ENCODE assay signal across 20 cellular contexts in genomic region chr2:38700113-38700780, GRCh38. TPM values are rescaled to one million over a fixed set of nuclear protein-coding genes. Genes with fewer than 3 reads are reported as not detected.
A peak's percentile ranks its signal among the peaks of the same experiment; 100 is the strongest.
DNase-seq lines count a peak whose midpoint lies in the region; ATAC-seq and TF ChIP-seq lines count a peak whose summit lies in the region.
"Had no signal": no experiment of that assay in that cellular context is flagged by ENCODE, and none has a peak within 500 bp of the region (broad histone marks: within the 10 kb centered on the region; RNA-seq: fewer than 3 reads in every experiment).

No MANE protein-coding gene starts in this region.

- peaks cover 14% of the 10 kb centered on the region for H3K4me1 ChIP-seq in mucosa of descending colon (ENCODE audit: low read depth)

- DNase-seq in activated CD4-positive, alpha-beta T cell treated with anti-CD3 and anti-CD28 coated beads, Interleukin-2, amount 10 ng/mL, durations not matched to agents 7 days and 5 days, result no peak
- no peak for DNase-seq in activated CD4-positive, alpha-beta T cell treated with anti-CD3 and anti-CD28 coated beads for 48 hours
- DNase-seq in HFFc6 (no peak), mucosa of descending colon (peak in 1 of 3 donors; percentile 14), amygdala (lab: John Stamatoyannopoulos, UW) (no peak), activated gamma-delta T cell (lab: John Stamatoyannopoulos, UW) (no peak), NCI-H1092 (lab: John Stamatoyannopoulos, UW) (no peak)
- no peak for DNase-seq in activated T-helper 1 cell treated with anti-CD3 and anti-CD28 coated beads, Interleukin-12 subunit alpha, Interleukin-12 subunit beta, Interleukin-2, Interleukin-4 antibody, amounts not matched to agents 30 ng/mL and 10 ng/mL and 1 ng/mL, durations not matched to agents 14 hours and 24 hours and 36 hours (ENCODE audit: low spot score)
- DNase-seq: DMS153; effector CD4-positive, alpha-beta T cell; GDM1; GM23248; KG1; midbrain; NCI-H526; SIG-M5; stimulated activated CD4-positive, alpha-beta T cell treated with anti-CD3 and anti-CD28 coated beads, Interleukin-12 subunit alpha, Interleukin-12 subunit beta, amount 100 ng/mL, for 4 hours; stimulated activated CD8-positive, alpha-beta memory T cell treated with anti-CD3 and anti-CD28 coated beads, Interleukin-4, amount 100 ng/mL, for 48 hours had no signal

- POLR2A ChIA-PET in activated CD4-positive, alpha-beta T cell treated with anti-CD3 and anti-CD28 coated beads, Interleukin-2, amount 10 ng/mL, durations not matched to agents 7 days and 5 days (lab: Charles Lee), result no interaction called here

- ATAC-seq in mucosa of descending colon, result peak; percentile 45
- ATAC-seq: A549 had no signal

- peak overlapping the region; percentile 81 for H3K27ac Mint-ChIP-seq in activated CD4-positive, alpha-beta T cell treated with anti-CD3 and anti-CD28 coated beads, Interleukin-2, amount 10 ng/mL, durations not matched to agents 7 days and 5 days
- H3K27ac Mint-ChIP-seq in HFFc6, result peak overlapping the region; percentile 8; the same call in 1 of the 2 replicates
- H3K27ac Mint-ChIP-seq in activated T-helper 1 cell treated with anti-CD3 and anti-CD28 coated beads, Interleukin-12 subunit alpha, Interleukin-12 subunit beta, Interleukin-2, Interleukin-4 antibody, amounts not matched to agents 30 ng/mL and 10 ng/mL and 1 ng/mL, durations not matched to agents 14 hours and 24 hours and 36 hours, result peak overlapping the region; percentile 93

- H3K27me3 Mint-ChIP-seq in activated CD4-positive, alpha-beta T cell treated with anti-CD3 and anti-CD28 coated beads, Interleukin-2, amount 10 ng/mL, durations not matched to agents 7 days and 5 days, result no peaks in the 10 kb centered on the region
- H3K27me3 Mint-ChIP-seq in HFFc6 (ENCODE audit: insufficient read depth), result peaks cover 2% of the 10 kb centered on the region
- no peaks in the 10 kb centered on the region for H3K27me3 Mint-ChIP-seq in activated T-helper 1 cell treated with anti-CD3 and anti-CD28 coated beads, Interleukin-12 subunit alpha, Interleukin-12 subunit beta, Interleukin-2, Interleukin-4 antibody, amounts not matched to agents 30 ng/mL and 10 ng/mL and 1 ng/mL, durations not matched to agents 14 hours and 24 hours and 36 hours (ENCODE audit: insufficient read depth)

- intact Hi-C loops in activated T-helper 1 cell treated with anti-CD3 and anti-CD28 coated beads, Interleukin-12 subunit alpha, Interleukin-12 subunit beta, Interleukin-2, Interleukin-4 antibody, amounts not matched to agents 30 ng/mL and 10 ng/mL and 1 ng/mL, durations not matched to agents 14 hours and 24 hours and 36 hours (cut with micrococcal nuclease), result loop anchor here (1.0 to 2.0 kb wide), 6 partner anchors 9 to 97 kb away; no protein-coding TSS in a partner anchor
- intact Hi-C loops in mucosa of descending colon (cut with DNase I, micrococcal nuclease), result no loop called here

- no peaks in the 10 kb centered on the region for H3K36me3 ChIP-seq in mucosa of descending colon (ENCODE audit: low read depth)

- H3K4me1 Mint-ChIP-seq in activated CD4-positive, alpha-beta T cell treated with anti-CD3 and anti-CD28 coated beads, Interleukin-2, amount 10 ng/mL, durations not matched to agents 7 days and 5 days, result peaks cover 55% of the 10 kb centered on the region
- H3K4me1 Mint-ChIP-seq in HFFc6 (ENCODE audit: low read depth), result peaks cover 45% of the 10 kb centered on the region
- peaks cover 53% of the 10 kb centered on the region for H3K4me1 Mint-ChIP-seq in activated T-helper 1 cell treated with anti-CD3 and anti-CD28 coated beads, Interleukin-12 subunit alpha, Interleukin-12 subunit beta, Interleukin-2, Interleukin-4 antibody, amounts not matched to agents 30 ng/mL and 10 ng/mL and 1 ng/mL, durations not matched to agents 14 hours and 24 hours and 36 hours (ENCODE audit: low read depth)

- H3K9me3 Mint-ChIP-seq in activated CD4-positive, alpha-beta T cell treated with anti-CD3 and anti-CD28 coated beads, Interleukin-2, amount 10 ng/mL, durations not matched to agents 7 days and 5 days, result no peaks in the 10 kb centered on the region
- no peaks in the 10 kb centered on the region for H3K9me3 Mint-ChIP-seq in HFFc6
- H3K9me3 Mint-ChIP-seq in activated T-helper 1 cell treated with anti-CD3 and anti-CD28 coated beads, Interleukin-12 subunit alpha, Interleukin-12 subunit beta, Interleukin-2, Interleukin-4 antibody, amounts not matched to agents 30 ng/mL and 10 ng/mL and 1 ng/mL, durations not matched to agents 14 hours and 24 hours and 36 hours, result no peaks in the 10 kb centered on the region

- peaks cover 52% of the 10 kb centered on the region for H3K36me3 Mint-ChIP-seq in activated CD4-positive, alpha-beta T cell treated with anti-CD3 and anti-CD28 coated beads, Interleukin-2, amount 10 ng/mL, durations not matched to agents 7 days and 5 days (ENCODE audit: low read depth)
- H3K36me3 Mint-ChIP-seq in HFFc6 (ENCODE audit: low read depth), result peaks cover 3% of the 10 kb centered on the region
- H3K36me3 Mint-ChIP-seq in activated T-helper 1 cell treated with anti-CD3 and anti-CD28 coated beads, Interleukin-12 subunit alpha, Interleukin-12 subunit beta, Interleukin-2, Interleukin-4 antibody, amounts not matched to agents 30 ng/mL and 10 ng/mL and 1 ng/mL, durations not matched to agents 14 hours and 24 hours and 36 hours (ENCODE audit: low read depth), result peaks cover 30% of the 10 kb centered on the region

- H3K9me3 ChIP-seq in mucosa of descending colon, result no peaks in the 10 kb centered on the region

- H3K4me3 Mint-ChIP-seq in activated CD4-positive, alpha-beta T cell treated with anti-CD3 and anti-CD28 coated beads, Interleukin-2, amount 10 ng/mL, durations not matched to agents 7 days and 5 days, result peak overlapping the region; percentile 64
- no peak overlapping the region for H3K4me3 Mint-ChIP-seq in HFFc6
- H3K4me3 Mint-ChIP-seq in activated T-helper 1 cell treated with anti-CD3 and anti-CD28 coated beads, Interleukin-12 subunit alpha, Interleukin-12 subunit beta, Interleukin-2, Interleukin-4 antibody, amounts not matched to agents 30 ng/mL and 10 ng/mL and 1 ng/mL, durations not matched to agents 14 hours and 24 hours and 36 hours, result peak overlapping the region; percentile 62

- CTCF ChIA-PET in activated CD4-positive, alpha-beta T cell treated with anti-CD3 and anti-CD28 coated beads, Interleukin-2, amount 10 ng/mL, durations not matched to agents 7 days and 5 days (lab: Charles Lee), result interaction anchor here (1.2 kb wide), 1 partner anchor 8 kb away, joined by 3 read pairs; no protein-coding TSS in a partner anchor

- TF ChIP-seq CTCF in HFFc6 (IDR thresholded peaks at IDR 0.05) (no peak), mucosa of descending colon (IDR thresholded peaks at IDR 0.05) (no peak)

- H3K4me3 ChIP-seq in mucosa of descending colon, result no peak overlapping the region
- H3K4me3 ChIP-seq: A549; BLaER1 treated with 17β-estradiol and CSF1 and Interleukin-3, amounts not matched to agents 10 nM and 100 nM; GM23248 had no signal

RNA-seq across cellular contexts. Expression of gene GALM, which starts 34.3 kb away (rescaled TPM):
- total RNA-seq in activated CD4-positive, alpha-beta T cell treated with anti-CD3 and anti-CD28 coated beads, Interleukin-2, amount 10 ng/mL, durations not matched to agents 7 days and 5 days, result 10 to 100 TPM; 39.7 to 41.1 TPM
- 10 to 100 TPM in 1 of 6 experiments, 1 to 10 TPM in 5; 6.5 to 10.1 (median 9.1) TPM for total RNA-seq in HFFc6 (2021; fragmentation: NEBNext Ultra II Directional; extraction: Animal tissue kit (Norgen Biotek cat#: 25700))
- 77.0 and 78.4 TPM in 2 replicates for total RNA-seq in activated T-helper 1 cell treated with anti-CD3 and anti-CD28 coated beads, Interleukin-12 subunit alpha, Interleukin-12 subunit beta, Interleukin-2, Interleukin-4 antibody, amounts not matched to agents 30 ng/mL and 10 ng/mL and 1 ng/mL, durations not matched to agents 14 hours and 24 hours and 36 hours
- total RNA-seq in mucosa of descending colon, result 10 to 100 TPM; 27.0 to 62.7 (median 58.0) TPM

RNA-seq across cellular contexts. Expression of gene SRSF7, which starts 50.9 kb away (rescaled TPM):
- 100 to 1,000 TPM; 225 to 272 TPM for total RNA-seq in activated CD4-positive, alpha-beta T cell treated with anti-CD3 and anti-CD28 coated beads, Interleukin-2, amount 10 ng/mL, durations not matched to agents 7 days and 5 days
- total RNA-seq in HFFc6 (2021; fragmentation: NEBNext Ultra II Directional; extraction: Animal tissue kit (Norgen Biotek cat#: 25700)), result 100 to 1,000 TPM; 120 to 153 (median 147) TPM
- total RNA-seq in activated T-helper 1 cell treated with anti-CD3 and anti-CD28 coated beads, Interleukin-12 subunit alpha, Interleukin-12 subunit beta, Interleukin-2, Interleukin-4 antibody, amounts not matched to agents 30 ng/mL and 10 ng/mL and 1 ng/mL, durations not matched to agents 14 hours and 24 hours and 36 hours, result 417 and 422 TPM in 2 replicates
- total RNA-seq in mucosa of descending colon, result 100 to 1,000 TPM in 2 of 3 donors, 10 to 100 TPM in 1; 91.3 to 130 (median 113) TPM

Comparison
In these comparisons a context has a peak if more than half of its experiments do, and no peak if none do; other contexts are left out.
1. H3K27ac Mint-ChIP-seq: peak in every context shown above with its lines; median percentile 93 in activated T-helper 1 cell treated with anti-CD3 and anti-CD28 coated beads, Interleukin-12 subunit alpha, Interleukin-12 subunit beta, Interleukin-2, Interleukin-4 antibody, amounts not matched to agents 30 ng/mL and 10 ng/mL and 1 ng/mL, durations not matched to agents 14 hours and 24 hours and 36 hours; 81 in activated CD4-positive, alpha-beta T cell treated with anti-CD3 and anti-CD28 coated beads, Interleukin-2, amount 10 ng/mL, durations not matched to agents 7 days and 5 days; 8 in HFFc6.